Comparison of ENCODE assay signal across 20 cellular contexts in the genomic region with DNA sequence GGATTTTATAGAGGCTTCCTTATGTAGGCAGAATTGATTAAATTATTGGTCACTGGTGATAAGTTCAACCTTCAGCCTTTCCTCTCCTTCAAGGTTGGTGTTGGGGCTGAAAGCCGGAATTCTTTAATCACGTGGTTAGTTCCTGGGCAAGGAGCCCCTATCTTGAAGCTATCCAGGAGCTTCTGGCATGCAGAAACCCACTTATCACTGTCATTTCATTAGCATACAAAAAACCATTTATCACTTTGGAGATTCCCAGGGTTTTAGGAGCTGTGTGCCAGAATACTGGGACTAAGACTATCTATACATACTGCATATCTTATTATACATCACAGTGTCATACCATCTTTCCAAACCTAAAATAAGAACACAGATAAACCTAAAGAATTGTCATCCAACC.
"Had no signal": no experiment of that assay in that cellular context is flagged by ENCODE, and none has a peak within 500 bp of the region (broad histone marks: within the 10 kb centered on the region; RNA-seq: fewer than 3 reads in every experiment).

No MANE protein-coding gene starts in this region.

- H3K27ac ChIP-seq: hepatocyte, left ventricle myocardium inferior, pancreas, prostate gland, sigmoid colon, spleen, suprapubic skin, thoracic aorta, tibial nerve, uterus had no signal

- H3K4me1 ChIP-seq: left ventricle myocardium inferior, prostate gland, sigmoid colon, spleen, suprapubic skin, tibial nerve, uterus had no signal

- H3K27me3 ChIP-seq: hepatocyte, pancreas, sigmoid colon, spleen, suprapubic skin, tibial nerve, uterus had no signal

- H3K36me3 ChIP-seq: prostate gland, uterus had no signal

- H3K9me3 ChIP-seq: left ventricle myocardium inferior, pancreas, prostate gland, sigmoid colon, suprapubic skin, thoracic aorta, tibial nerve, uterus had no signal

- DNase-seq: islet precursor cell; left ventricle myocardium inferior; naive thymus-derived CD8-positive, alpha-beta T cell; nucleus accumbens; pancreas; posterior cingulate gyrus; retina; right cardiac atrium; sigmoid colon; spleen; stimulated activated CD4-positive, alpha-beta T cell treated with anti-CD3 and anti-CD28 coated beads, Interleukin-4, amount 100 ng/mL, for 24 hours; stimulated activated naive CD4-positive, alpha-beta T cell; uterus had no signal

- ATAC-seq: naive thymus-derived CD8-positive, alpha-beta T cell; right cardiac atrium; stimulated activated effector memory CD8-positive, alpha-beta T cell treated with anti-CD3 and anti-CD28 coated beads, Interleukin-12 subunit alpha, Interleukin-12 subunit beta, amount 100 ng/mL, for 72 hours had no signal

- H3K4me3 ChIP-seq: hepatocyte, left ventricle myocardium inferior, lung, pancreas, prostate gland, sigmoid colon, spleen, suprapubic skin, thoracic aorta, tibial nerve, uterus had no signal
